Comparison of ENCODE assay signal across 24 cellular contexts in the genomic region with DNA sequence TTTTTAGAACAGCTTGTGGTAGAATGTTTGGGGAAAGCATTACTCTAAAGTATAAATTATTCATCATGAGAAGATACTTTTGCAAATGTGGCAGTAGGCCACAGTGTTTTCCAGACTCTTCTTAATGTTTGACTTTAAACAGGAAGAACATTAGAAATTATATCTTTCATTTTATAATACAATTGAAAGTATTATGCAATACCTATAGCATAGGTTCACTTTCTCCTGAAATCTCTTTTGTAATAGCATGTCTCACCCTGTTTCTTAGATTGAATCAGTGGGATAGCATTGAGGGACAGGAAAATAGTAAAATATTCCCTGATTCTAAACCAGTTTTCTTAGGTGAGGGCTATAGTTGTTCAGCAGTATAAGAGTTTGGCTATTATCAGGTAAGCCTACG.
"Had no signal": no experiment of that assay in that cellular context is flagged by ENCODE, and none has a peak within 500 bp of the region (broad histone marks: within the 10 kb centered on the region; RNA-seq: fewer than 3 reads in every experiment).

No MANE protein-coding gene starts in this region.

- DNase-seq: dermis blood vessel endothelial cell; dorsolateral prefrontal cortex; effector CD4-positive, alpha-beta T cell; effector memory CD4-positive, alpha-beta T cell; foreskin fibroblast; foreskin melanocyte; gastrocnemius medialis; glutamatergic neuron; head of caudate nucleus; heart right ventricle; hippocampal formation; left cardiac atrium; left lung; left ventricle myocardium superior; lower lobe of right lung; mesenchymal stem cell; mucosa of descending colon; naive B cell had no signal

- H3K36me3 ChIP-seq: esophagus muscularis mucosa, gastrocnemius medialis, left lung, lower lobe of right lung had no signal

- H3K4me3 ChIP-seq: coronary artery, dorsolateral prefrontal cortex, esophagus muscularis mucosa, gastrocnemius medialis, heart right ventricle, left lung, lower lobe of right lung, mucosa of descending colon had no signal

- FAIRE-seq: colon, endothelial cell of umbilical vein, islet of Langerhans, keratinocyte had no signal

- ATAC-seq: gastrocnemius medialis, heart right ventricle, left cardiac atrium, left lung, left ventricle myocardium superior, lower lobe of right lung, mucosa of descending colon had no signal

- H3K4me1 ChIP-seq: gastrocnemius medialis, heart right ventricle, left lung, lower lobe of right lung had no signal

- H3K9me3 ChIP-seq: esophagus muscularis mucosa, gastrocnemius medialis, lower lobe of right lung, mucosa of descending colon had no signal

- H3K27me3 ChIP-seq: dorsolateral prefrontal cortex, esophagus muscularis mucosa, gastrocnemius medialis, heart right ventricle, left lung had no signal

- H3K27ac ChIP-seq: coronary artery, esophagus muscularis mucosa, gastrocnemius medialis, heart right ventricle, left lung, lower lobe of right lung had no signal
